Comparison of ENCODE assay signal across 11 cellular contexts in genomic region chr12:29242921-29243431, GRCh38.
DNase-seq lines count a peak whose midpoint lies in the region; FAIRE-seq and TF ChIP-seq lines count a peak whose summit lies in the region.
"Had no signal": no experiment of that assay in that cellular context is flagged by ENCODE, and none has a peak within 500 bp of the region (broad histone marks: within the 10 kb centered on the region; RNA-seq: fewer than 3 reads in every experiment).

No MANE protein-coding gene starts in this region.

- H3K4me2 ChIP-seq in GM23248 (ENCODE audit: unreplicated experiment): no peak overlapping the region

- TF ChIP-seq EP300 in ovary (IDR thresholded peaks at IDR 0.05): no peak
- no peak for TF ChIP-seq EP300 in tibial nerve (IDR thresholded peaks at IDR 0.05)

- H2AFZ ChIP-seq in GM23248: no peak overlapping the region

- TF ChIP-seq CTCF in ovary (IDR thresholded peaks at IDR 0.05): no peak
- TF ChIP-seq CTCF in tibial nerve (IDR thresholded peaks at IDR 0.05): no peak

- no peaks in the 10 kb centered on the region for H3K9me2 ChIP-seq in GM23248 (ENCODE audit: insufficient read depth)

- intact Hi-C loops in ovary (cut with DNase I): no loop called here

- H3K79me2 ChIP-seq in GM23248 (ENCODE audit: insufficient read depth): no peaks in the 10 kb centered on the region

- no peaks in the 10 kb centered on the region for H4K20me1 ChIP-seq in GM23248 (ENCODE audit: insufficient read depth)

- H3K36me3 ChIP-seq in GM23248 (ENCODE audit: low read depth) (no peaks in the 10 kb centered on the region), ovary (no peaks in the 10 kb centered on the region), tibial nerve (no peaks in the 10 kb centered on the region)
- H3K36me3 ChIP-seq: BE2C had no signal

- H3F3A ChIP-seq in GM23248 (ENCODE audit: insufficient read depth): peaks cover 20% of the 10 kb centered on the region

- no peak for FAIRE-seq in RCC 7860 (lab: Jason Lieb, UNC)

- peak; percentile 31 to 48 for DNase-seq in AML-193 (lab: John Stamatoyannopoulos, UW)
- DNase-seq in MV-4-11 (lab: John Stamatoyannopoulos, UW): peak; percentile 87
- DNase-seq in caudate nucleus (lab: John Stamatoyannopoulos, UW): peak in 3 of 61 donors; percentile 2 to 16 (median 6)
- peak; percentile 2 for DNase-seq in midbrain (lab: John Stamatoyannopoulos, UW)
- no peak for DNase-seq in RCC 7860 (ENCODE audit: low spot score)
- DNase-seq in GM23248: no peak
- DNase-seq in ovary: no peak
- DNase-seq in tibial nerve (ENCODE audit: low spot score in 2 of 2): no peak
- DNase-seq: NCI-H2081 treated with DMSO at 0.1 percent for 48 hours, SW 1271 had no signal

- TF ChIP-seq POLR2A in ovary (IDR thresholded peaks at IDR 0.05): no peak
- TF ChIP-seq POLR2A in tibial nerve (IDR thresholded peaks at IDR 0.05): no peak

- peaks cover 22% of the 10 kb centered on the region for H3K4me1 ChIP-seq in GM23248 (ENCODE audit: insufficient read depth)
- no peaks in the 10 kb centered on the region for H3K4me1 ChIP-seq in ovary (ENCODE audit: insufficient read depth)
- peaks cover 0 to 22% (median 2%) of the 10 kb centered on the region in 4 donors for H3K4me1 ChIP-seq in tibial nerve

- H3K27me3 ChIP-seq in GM23248 (replicated peaks; ENCODE audit: insufficient read depth) (no peaks in the 10 kb centered on the region), ovary (no peaks in the 10 kb centered on the region), tibial nerve (no peaks in the 10 kb centered on the region)
- H3K27me3 ChIP-seq: BE2C had no signal

- H3K9me3 ChIP-seq in GM23248 (ENCODE audit: low read depth) (no peaks in the 10 kb centered on the region), ovary (no peaks in the 10 kb centered on the region), tibial nerve (no peaks in the 10 kb centered on the region)
- H3K9me3 ChIP-seq: BE2C had no signal

- H3K4me3 ChIP-seq in GM23248 (no peak overlapping the region), ovary (no peak overlapping the region), tibial nerve (no peak overlapping the region)

- no peak overlapping the region for H3K9ac ChIP-seq in GM23248

- H3K27ac ChIP-seq in caudate nucleus (ENCODE audit: low read depth, low read length) (peak overlapping the region; percentile 89), GM23248 (no peak overlapping the region), ovary (no peak overlapping the region), tibial nerve (peak overlapping the region in 2 of 4 donors; percentile 69 to 71)

- in situ Hi-C loops in GM23248 (cut with MboI): no loop called here

- 82 to 93% methylated on average over 4 of the region's 4 CpGs for WGBS in GM23248 (ENCODE audit: low coverage in 1 of 2, low lambda C conversion rate in 2 of 2, missing lambda C conversion rate in 2 of 2), 2 experiments
- WGBS in ovary, 3 donors: 68 to 74% (median 69%) methylated on average over 4 of the region's 4 CpGs
- 51 to 83% methylated on average over 4 of the region's 4 CpGs for WGBS in tibial nerve, 2 donors

Comparison
In these comparisons a context has a peak if more than half of its experiments do, and no peak if none do; other contexts are left out.
1. DNase-seq: peak in AML-193 (2 of 2), MV-4-11 (single experiment) and midbrain (single experiment); none in RCC 7860 (single experiment), GM23248 (single experiment), ovary (0 of 5) and tibial nerve (0 of 2).